8 cellular contexts compared by ENCODE assay signal in genomic region chr12:121795029-121795977, GRCh38. TPM values are rescaled to one million over a fixed set of nuclear protein-coding genes. Genes with fewer than 3 reads are reported as not detected.
DNase-seq lines count a peak whose midpoint lies in the region; ATAC-seq and TF ChIP-seq lines count a peak whose summit lies in the region.

No MANE protein-coding gene starts in this region.

- no peaks in the 10 kb centered on the region for H4K20me1 ChIP-seq in GM23248 (ENCODE audit: insufficient read depth)

- WGBS in GM23248 (ENCODE audit: low coverage in 1 of 2, low lambda C conversion rate in 2 of 2, missing lambda C conversion rate in 2 of 2), 2 experiments, result 32 to 40% methylated on average over 14 to 15 of the region's 15 CpGs
- WGBS in right lobe of liver (ENCODE audit: insufficient coverage, low coverage, low lambda C conversion rate, missing lambda C conversion rate), result 7% methylated on average over 9 of the region's 15 CpGs

- no peaks in the 10 kb centered on the region for H3K9me2 ChIP-seq in GM23248 (ENCODE audit: insufficient read depth)

- in situ Hi-C loops in GM23248 (cut with MboI), result no loop called here

- TF ChIP-seq POLR2A in right lobe of liver (IDR thresholded peaks at IDR 0.05), result no peak

- H3K9me3 ChIP-seq in GM23248 (ENCODE audit: low read depth) (no peaks in the 10 kb centered on the region), right lobe of liver (no peaks in the 10 kb centered on the region)

- ATAC-seq in right lobe of liver, result peak; percentile 41 to 54 (median 45)

- intact Hi-C loops in right lobe of liver (cut with DNase I), result no loop called here

- H3K27me3 ChIP-seq in GM23248 (replicated peaks; ENCODE audit: insufficient read depth) (no peaks in the 10 kb centered on the region), right lobe of liver (no peaks in the 10 kb centered on the region)

- H3K79me2 ChIP-seq in GM23248 (ENCODE audit: insufficient read depth), result peaks cover 38% of the 10 kb centered on the region

- DNase-seq in GM23248 (peak; percentile 82), NCI-H446 (lab: John Stamatoyannopoulos, UW) (peak; percentile 71 to 78), dermis blood vessel endothelial cell (peak; percentile 94), right lobe of liver (peak; percentile 84 to 92 (median 89)), HPDE6-E6E7 (ENCODE audit: extremely low spot score) (no peak)
- peak; percentile 76 to 79 for DNase-seq in activated CD4-positive, alpha-beta T cell treated with anti-CD3 and anti-CD28 coated beads, Interleukin-2, amount 50 U/mL, for 24 hours (ENCODE audit: low read depth in 1 of 2, low spot score in 1 of 2)
- peak; percentile 76 to 83 for DNase-seq in stimulated activated CD4-positive, alpha-beta T cell treated with anti-CD3 and anti-CD28 coated beads, Interleukin-4, amount 100 ng/mL, for 4 hours

- H3K4me1 ChIP-seq in GM23248 (ENCODE audit: insufficient read depth) (peaks cover 31% of the 10 kb centered on the region), right lobe of liver (peaks cover 0 to 56% (median 13%) of the 10 kb centered on the region in 4 donors)

- peak overlapping the region; percentile 82 for H3K9ac ChIP-seq in GM23248

- H3F3A ChIP-seq in GM23248 (ENCODE audit: insufficient read depth), result peaks cover 25% of the 10 kb centered on the region

- H3K4me3 ChIP-seq in GM23248 (peak overlapping the region; percentile 40), right lobe of liver (peak overlapping the region in 2 of 3 donors; percentile 7 to 57)

- H2AFZ ChIP-seq in GM23248, result peak overlapping the region; percentile 24; the same call in 1 of the 2 replicates

- H3K27ac ChIP-seq in C4-2B (peak overlapping the region; percentile 98), GM23248 (peak overlapping the region; percentile 86), right lobe of liver (peak overlapping the region; percentile 61 to 95 (median 81))

- H3K36me3 ChIP-seq in GM23248 (ENCODE audit: low read depth) (no peaks in the 10 kb centered on the region), right lobe of liver (peaks cover 0 to 4% (median 0%) of the 10 kb centered on the region in 4 donors)

- peak overlapping the region; percentile 55 for H3K4me2 ChIP-seq in GM23248 (ENCODE audit: unreplicated experiment)

- TF ChIP-seq CTCF in C4-2B (conservative IDR thresholded peaks at IDR 0.05) (peak; percentile 67), right lobe of liver (IDR thresholded peaks at IDR 0.05) (peak; percentile 96 to 98 (median 98))

RNA-seq across cellular contexts. Expression of gene RHOF, which starts 1.8 kb away (rescaled TPM):
- total RNA-seq in GM23248 (2014; rRNA removed; shearing (Covaris generic)), result 6.7 and 8.2 TPM in 2 replicates
- polyA plus RNA-seq in GM23248 (2016; fragmentation: Nextera tagmentation; extraction: Ambion mirVana), result 1.5 and 2.4 TPM in 2 replicates
- total RNA-seq in dermis blood vessel endothelial cell (6.1 and 6.5 TPM in 2 replicates), right lobe of liver (10 to 100 TPM in 2 of 6 experiments, 1 to 10 TPM in 4; 3.7 to 16.2 (median 5.0) TPM)

RNA-seq across cellular contexts. Expression of gene SETD1B, which starts 8.5 kb away (rescaled TPM):
- 2.0 and 2.7 TPM in 2 replicates for total RNA-seq in GM23248 (2014; rRNA removed; shearing (Covaris generic))
- 1.7 and 2.0 TPM in 2 replicates for polyA plus RNA-seq in GM23248 (2016; fragmentation: Nextera tagmentation; extraction: Ambion mirVana)
- total RNA-seq in dermis blood vessel endothelial cell (2.7 and 6.7 TPM in 2 replicates), right lobe of liver (10 to 100 TPM in 3 of 6 experiments, 1 to 10 TPM in 3; 3.7 to 20.0 (median 9.3) TPM)
